ENCODE assay signal across 15 cellular contexts in the genomic region with DNA sequence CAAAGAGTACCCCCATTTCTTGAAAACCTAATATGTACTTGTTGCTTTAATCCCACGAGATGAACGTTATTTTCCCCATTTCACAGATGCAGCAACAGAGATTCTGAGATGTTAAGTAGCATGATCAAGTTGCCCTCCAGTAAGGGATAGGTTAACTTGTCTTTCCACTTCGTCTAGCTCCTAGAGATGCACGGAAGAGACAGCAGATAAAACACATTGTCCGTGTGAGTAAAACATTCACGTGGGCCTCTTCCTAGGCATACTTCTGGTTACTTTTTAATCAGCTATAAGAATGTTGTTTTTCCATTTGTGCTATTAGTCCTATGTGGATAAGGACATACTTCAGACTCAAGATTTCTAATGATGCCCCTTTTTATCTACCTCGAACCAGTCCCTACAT. TPM values are rescaled to one million over a fixed set of nuclear protein-coding genes. Genes with fewer than 3 reads are reported as not detected.
DNase-seq lines count a peak whose midpoint lies in the region; ATAC-seq and TF ChIP-seq lines count a peak whose summit lies in the region.
"Had no signal": no experiment of that assay in that cellular context is flagged by ENCODE, and none has a peak within 500 bp of the region (broad histone marks: within the 10 kb centered on the region; RNA-seq: fewer than 3 reads in every experiment).

No MANE protein-coding gene starts in this region.

- no peak overlapping the region for H2BK15ac ChIP-seq in H9 (ENCODE audit: low read depth, low read length)

- peaks cover 3% of the 10 kb centered on the region for H3K23me2 ChIP-seq in H9 (ENCODE audit: insufficient read length, low read depth, low read length, poor library complexity, severe bottlenecking)

- TF ChIP-seq POLR2A in body of pancreas (IDR thresholded peaks at IDR 0.05) (no peak), sigmoid colon (IDR thresholded peaks at IDR 0.05) (no peak), upper lobe of left lung (IDR thresholded peaks at IDR 0.05) (no peak)

- ATAC-seq in body of pancreas: no peak
- no peak for ATAC-seq in lower lobe of right lung
- no peak for ATAC-seq in HG03025 (IDR thresholded peaks at IDR 0.05; ENCODE audit: low FRiP score, unreplicated experiment)
- no peak for ATAC-seq in effector memory CD8-positive, alpha-beta T cell (replicated peaks)
- no peak for ATAC-seq in upper lobe of left lung (ENCODE audit: low FRiP score in 2 of 2)
- ATAC-seq: natural killer cell had no signal

- peak overlapping the region in 2 of 3 experiments; percentile 100; a peak in 4 of 7 replicates for H3K27ac Mint-ChIP-seq in H9
- H3K27ac Mint-ChIP-seq in activated T-cell treated with anti-CD3 and anti-CD28 coated beads, Interleukin-2, amount 50 U/mL, for 24 hours: no peak overlapping the region
- H3K27ac Mint-ChIP-seq in effector memory CD8-positive, alpha-beta T cell: no peak overlapping the region
- H3K27ac Mint-ChIP-seq: activated CD4-positive, alpha-beta T cell treated with anti-CD3 and anti-CD28 coated beads for 36 hours; natural killer cell had no signal

- no peak overlapping the region for H3K23ac ChIP-seq in H9 (ENCODE audit: insufficient read length, low read depth, low read length)

- no peak overlapping the region for H2BK12ac ChIP-seq in H9 (ENCODE audit: insufficient read length, low read depth, low read length)

- H3K56ac ChIP-seq in H9 (ENCODE audit: insufficient read length, low read depth, low read length): no peak overlapping the region

- H2AFZ ChIP-seq in H9 (ENCODE audit: low read length): no peak overlapping the region

- no peak overlapping the region for H3K14ac ChIP-seq in H9 (ENCODE audit: insufficient read depth, low read length)

- H3K18ac ChIP-seq in H9 (ENCODE audit: insufficient read length, low read depth, low read length): no peak overlapping the region

- H3K36me3 Mint-ChIP-seq in H9 (ENCODE audit: insufficient read depth in 1 of 3, low read depth in 3 of 3): no peaks in the 10 kb centered on the region
- no peaks in the 10 kb centered on the region for H3K36me3 Mint-ChIP-seq in activated T-cell treated with anti-CD3 and anti-CD28 coated beads, Interleukin-2, amount 50 U/mL, for 24 hours (ENCODE audit: low read depth)
- no peaks in the 10 kb centered on the region for H3K36me3 Mint-ChIP-seq in effector memory CD8-positive, alpha-beta T cell (ENCODE audit: insufficient read depth)
- H3K36me3 Mint-ChIP-seq: natural killer cell had no signal

- H3K4me1 Mint-ChIP-seq in H9: peaks cover 38 to 41% of the 10 kb centered on the region in 2 experiments
- peaks cover 5% of the 10 kb centered on the region for H3K4me1 Mint-ChIP-seq in activated T-cell treated with anti-CD3 and anti-CD28 coated beads, Interleukin-2, amount 50 U/mL, for 24 hours (ENCODE audit: low read depth)
- no peaks in the 10 kb centered on the region for H3K4me1 Mint-ChIP-seq in effector memory CD8-positive, alpha-beta T cell (ENCODE audit: low read depth in 2 of 2)

- peak overlapping the region; percentile 27 for H3K27ac ChIP-seq in H9 (ENCODE audit: insufficient read length, low read depth, low read length)
- H3K27ac ChIP-seq in body of pancreas: peak overlapping the region in 3 of 4 donors; percentile 91 to 94 (median 93)
- H3K27ac ChIP-seq in lower lobe of right lung: peak overlapping the region; percentile 64
- H3K27ac ChIP-seq in sigmoid colon: peak overlapping the region; percentile 77 to 88 (median 82)
- H3K27ac ChIP-seq in upper lobe of left lung: peak overlapping the region in 2 of 4 donors; percentile 51 to 72

- no peak overlapping the region for H4K8ac ChIP-seq in H9 (replicated peaks; ENCODE audit: insufficient read length, low read depth, low read length)

- H2AK5ac ChIP-seq in H9 (ENCODE audit: insufficient read length, low read length): no peak overlapping the region

- no peak overlapping the region for H4K5ac ChIP-seq in H9 (ENCODE audit: insufficient read length, low read depth, low read length)

- peak overlapping the region; percentile 64 for H3K9ac ChIP-seq in H9 (ENCODE audit: extremely low read depth, insufficient read length, low read length)

- WGBS in H9 (ENCODE audit: extremely low coverage, insufficient read length, low lambda C conversion rate): no CpG with 5 or more reads among the region's 7 CpGs
- 55 to 57% methylated on average over 7 of the region's 7 CpGs for WGBS in body of pancreas, 2 donors
- WGBS in sigmoid colon, 2 donors: 27 to 58% methylated on average over 7 of the region's 7 CpGs
- WGBS in upper lobe of left lung, 2 donors: 51 to 52% methylated on average over 7 of the region's 7 CpGs

- H3K9me3 ChIP-seq in H9 (ENCODE audit: control insufficient read depth, low read depth, low read length): no peaks in the 10 kb centered on the region
- H3K9me3 ChIP-seq in body of pancreas: no peaks in the 10 kb centered on the region
- no peaks in the 10 kb centered on the region for H3K9me3 ChIP-seq in lower lobe of right lung
- H3K9me3 ChIP-seq in sigmoid colon: no peaks in the 10 kb centered on the region
- no peaks in the 10 kb centered on the region for H3K9me3 ChIP-seq in upper lobe of left lung

- H3K4me3 ChIP-seq in body of pancreas (no peak overlapping the region), lower lobe of right lung (no peak overlapping the region), sigmoid colon (no peak overlapping the region), upper lobe of left lung (no peak overlapping the region)

- H3K4ac ChIP-seq in H9 (ENCODE audit: low read depth, low read length): no peak overlapping the region

- H2BK120ac ChIP-seq in H9 (ENCODE audit: low read depth, low read length, poor library complexity, severe bottlenecking): no peak overlapping the region

- H3K27me3 ChIP-seq in H9 (ENCODE audit: insufficient read depth, low read length) (no peaks in the 10 kb centered on the region), body of pancreas (no peaks in the 10 kb centered on the region), lower lobe of right lung (ENCODE audit: low read depth) (no peaks in the 10 kb centered on the region), sigmoid colon (no peaks in the 10 kb centered on the region), upper lobe of left lung (no peaks in the 10 kb centered on the region)

- no peak overlapping the region for H2BK5ac ChIP-seq in H9 (ENCODE audit: insufficient read length, low read length)

- no peaks in the 10 kb centered on the region for H3K27me3 Mint-ChIP-seq in H9 (ENCODE audit: low read depth)
- peaks cover 39% of the 10 kb centered on the region for H3K27me3 Mint-ChIP-seq in activated T-cell treated with anti-CD3 and anti-CD28 coated beads, Interleukin-2, amount 50 U/mL, for 24 hours
- H3K27me3 Mint-ChIP-seq in effector memory CD8-positive, alpha-beta T cell: peaks cover 0 to 12% of the 10 kb centered on the region in 2 donors

- no peaks in the 10 kb centered on the region for H3K36me3 ChIP-seq in body of pancreas (replicated peaks in 1 of 2; ENCODE audit: insufficient read depth in 1 of 2, low read depth in 2 of 2)
- no peaks in the 10 kb centered on the region for H3K36me3 ChIP-seq in lower lobe of right lung
- no peaks in the 10 kb centered on the region for H3K36me3 ChIP-seq in sigmoid colon
- no peaks in the 10 kb centered on the region for H3K36me3 ChIP-seq in upper lobe of left lung

- peak overlapping the region; percentile 94 to 99; a peak in 4 of 5 replicates for H3K4me3 Mint-ChIP-seq in H9
- H3K4me3 Mint-ChIP-seq in activated T-cell treated with anti-CD3 and anti-CD28 coated beads, Interleukin-2, amount 50 U/mL, for 24 hours: no peak overlapping the region
- H3K4me3 Mint-ChIP-seq in effector memory CD8-positive, alpha-beta T cell: no peak overlapping the region
- H3K4me3 Mint-ChIP-seq: natural killer cell had no signal

- H3K4me2 ChIP-seq in H9 (ENCODE audit: insufficient read depth, insufficient read length, low read length): peak overlapping the region; percentile 24

- no peak overlapping the region for H3T11ph ChIP-seq in H9 (ENCODE audit: low read length)

- no peaks in the 10 kb centered on the region for H3K79me2 ChIP-seq in H9 (ENCODE audit: insufficient read depth, low read length)

- TF ChIP-seq CTCF in H9 (conservative IDR thresholded peaks at IDR 0.05) (no peak), body of pancreas (IDR thresholded peaks at IDR 0.05) (no peak), lower lobe of right lung (IDR thresholded peaks at IDR 0.05) (no peak), sigmoid colon (IDR thresholded peaks at IDR 0.05) (no peak), upper lobe of left lung (IDR thresholded peaks at IDR 0.05) (no peak)

- no peak overlapping the region for H2BK20ac ChIP-seq in H9 (ENCODE audit: low read depth, low read length, poor library complexity, severe bottlenecking)

- H3K4me1 ChIP-seq in H9 (ENCODE audit: insufficient read depth, low read length) (peaks cover 9% of the 10 kb centered on the region; the same call in 1 of the 2 replicates), body of pancreas (peaks cover 36% of the 10 kb centered on the region), lower lobe of right lung (no peaks in the 10 kb centered on the region), sigmoid colon (peaks cover 0 to 9% (median 4%) of the 10 kb centered on the region in 4 donors), upper lobe of left lung (peaks cover 0 to 15% (median 3%) of the 10 kb centered on the region in 4 donors)

- no peak for DNase-seq in H9
- no peak for DNase-seq in body of pancreas
- DNase-seq in lower lobe of right lung: no peak
- DNase-seq in sigmoid colon: no peak
- DNase-seq in activated T-cell treated with anti-CD3 and anti-CD28 coated beads, Interleukin-2, amount 50 U/mL, for 24 hours: no peak
- no peak for DNase-seq in effector memory CD8-positive, alpha-beta T cell
- no peak for DNase-seq in upper lobe of left lung
- DNase-seq: activated CD4-positive, alpha-beta T cell treated with anti-CD3 and anti-CD28 coated beads for 36 hours; activated T-cell treated with anti-CD3 and anti-CD28 coated beads, Interleukin-2, amount 50 U/mL, for 1 hour; cortex of kidney; natural killer cell; NCI-H1417 treated with DMSO at 0.1 percent for 48 hours; NCI-H446 treated with DMSO at 0.1 percent for 48 hours had no signal

- no peak overlapping the region for H4K91ac ChIP-seq in H9 (ENCODE audit: insufficient read length, low read depth, low read length)

- H4K20me1 ChIP-seq in H9 (ENCODE audit: control insufficient read depth, insufficient read depth, insufficient read length): no peaks in the 10 kb centered on the region

- no peaks in the 10 kb centered on the region for H3K79me1 ChIP-seq in H9 (ENCODE audit: insufficient read depth, low read depth, low read length, poor library complexity, severe bottlenecking)

- intact Hi-C loops in body of pancreas (cut with DNase I) (no loop called here), lower lobe of right lung (cut with DNase I) (no loop called here), sigmoid colon (cut with DNase I) (loop anchor here (5.0 kb wide), 2 partner anchors 159 to 186 kb away; no protein-coding TSS in a partner anchor)

- H3K9me3 Mint-ChIP-seq in H9: peaks cover 0 to 2% of the 10 kb centered on the region in 2 experiments; a peak in 1 of 5 replicates
- no peaks in the 10 kb centered on the region for H3K9me3 Mint-ChIP-seq in activated T-cell treated with anti-CD3 and anti-CD28 coated beads, Interleukin-2, amount 50 U/mL, for 24 hours
- H3K9me3 Mint-ChIP-seq in effector memory CD8-positive, alpha-beta T cell: peaks cover 4 to 8% of the 10 kb centered on the region in 2 donors

- TF ChIP-seq EP300 in sigmoid colon (IDR thresholded peaks at IDR 0.05) (no peak), upper lobe of left lung (IDR thresholded peaks at IDR 0.05) (no peak)

RNA-seq across cellular contexts. Expression of a gene that starts 1.2 kb away (rescaled TPM):
- 7.9 and 9.2 TPM in 2 replicates for total RNA-seq in H9 (2021)
- total RNA-seq in body of pancreas: 10 to 100 TPM; 16.3 to 16.5 TPM
- total RNA-seq in lower lobe of right lung: 13.1 TPM
- total RNA-seq in sigmoid colon: 10 to 100 TPM in 1 of 4 donors, 1 to 10 TPM in 3; 4.3 to 13.2 (median 9.0) TPM
- polyA plus RNA-seq in sigmoid colon: 1 to 10 TPM in 2 of 3 donors, under 1 TPM in 1; 0.23 to 2.4 (median 1.0) TPM
- total RNA-seq in upper lobe of left lung: 10 to 100 TPM in 5 of 6 donors, 1 to 10 TPM in 1; 4.1 to 18.9 (median 11.3) TPM
- total RNA-seq: activated CD4-positive, alpha-beta T cell treated with anti-CD3 and anti-CD28 coated beads for 36 hours; natural killer cell; T-helper 1 cell treated with Interleukin-12 subunit alpha and Interleukin-12 subunit beta and Interleukin-4 antibody, amounts not matched to agents 30 ng/mL and 1 ng/mL, for 36 hours had no signal

Comparison
In these comparisons a context has a peak if more than half of its experiments do, and no peak if none do; other contexts are left out.
1. H3K27ac Mint-ChIP-seq: peak in H9 (2 of 3); none in activated T-cell treated with anti-CD3 and anti-CD28 coated beads, Interleukin-2, amount 50 U/mL, for 24 hours (single experiment) and effector memory CD8-positive, alpha-beta T cell (0 of 2).
2. H3K4me3 Mint-ChIP-seq: peak in H9 (2 of 2); none in activated T-cell treated with anti-CD3 and anti-CD28 coated beads, Interleukin-2, amount 50 U/mL, for 24 hours (single experiment) and effector memory CD8-positive, alpha-beta T cell (0 of 2).